Comparison of ENCODE assay signal across 24 cellular contexts in the genomic region with DNA sequence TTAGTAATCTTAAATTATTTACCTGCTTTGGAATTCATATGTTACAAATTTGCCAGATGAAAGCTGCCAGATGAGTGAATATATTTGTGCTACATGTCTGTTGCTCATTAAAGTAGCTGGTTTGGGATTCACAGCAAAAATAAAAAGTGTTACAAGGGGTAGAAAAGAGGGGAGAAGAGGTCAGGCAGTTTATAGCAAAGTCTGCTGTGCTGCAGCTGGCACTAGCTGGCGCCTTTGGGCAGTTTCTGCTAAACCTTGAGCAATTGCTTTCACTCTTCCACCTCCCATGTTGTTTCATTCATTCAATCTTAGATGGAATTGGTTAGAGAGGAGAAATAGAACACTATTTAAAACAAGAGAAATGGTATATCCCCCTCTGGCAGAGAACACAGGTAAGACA.
A peak's percentile ranks its signal among the peaks of the same experiment; 100 is the strongest.
DNase-seq lines count a peak whose midpoint lies in the region; ATAC-seq and TF ChIP-seq lines count a peak whose summit lies in the region.
"Had no signal": no experiment of that assay in that cellular context is flagged by ENCODE, and none has a peak within 500 bp of the region (broad histone marks: within the 10 kb centered on the region; RNA-seq: fewer than 3 reads in every experiment).

No MANE protein-coding gene starts in this region.

- TF ChIP-seq POLR2A in suprapubic skin (IDR thresholded peaks at IDR 0.05): no peak

- WGBS in SK-N-SH (ENCODE audit: low lambda C conversion rate): 97% methylated on average over 1 of the region's 1 CpG
- WGBS in suprapubic skin: 81% methylated on average over 1 of the region's 1 CpG

- no peaks in the 10 kb centered on the region for H4K20me1 ChIP-seq in SK-N-SH (ENCODE audit: insufficient read depth)
- H4K20me1 ChIP-seq: BLaER1 had no signal

- no peak overlapping the region for H3K4me2 ChIP-seq in SK-N-SH
- H3K4me2 ChIP-seq: A549, BLaER1 had no signal

- DNase-seq in BE2C (no peak), SK-N-SH (peak; percentile 49), foreskin keratinocyte (no peak), suprapubic skin (ENCODE audit: low spot score in 2 of 2) (no peak), dermis blood vessel endothelial cell (no peak), posterior vena cava (ENCODE audit: low spot score) (no peak)
- DNase-seq: CD4-positive, alpha-beta T cell; COR-L47; DMS79; IMR-90; MM.1S; NCI-H1092 treated with DMSO at 0.1 percent for 48 hours; NCI-H1436 treated with DMSO at 0.1 percent for 48 hours; NCI-H2029; NCI-H2171; NCI-H345; NCI-H524; NCI-H82; SIG-M5; T-cell had no signal

- H3K9me3 ChIP-seq in BE2C: no peaks in the 10 kb centered on the region
- H3K9me3 ChIP-seq in SK-N-SH: no peaks in the 10 kb centered on the region
- no peaks in the 10 kb centered on the region for H3K9me3 ChIP-seq in suprapubic skin
- H3K9me3 ChIP-seq: A549, BLaER1 had no signal

- CTCF ChIA-PET in SK-N-SH (lab: Yijun Ruan, JAX): interaction anchor here (0.6 to 3.6 kb wide), 15 partner anchors 8 to 621 kb away, joined by 3 to 18 read pairs (median 3); no protein-coding TSS in a partner anchor

- H3F3A ChIP-seq in SK-N-SH (replicated peaks; ENCODE audit: insufficient read depth): no peaks in the 10 kb centered on the region

- no peaks in the 10 kb centered on the region for H3K79me2 ChIP-seq in SK-N-SH (ENCODE audit: insufficient read depth)

- no peak overlapping the region for H3K4me3 ChIP-seq in BE2C (ENCODE audit: low read depth, low read length)
- no peak overlapping the region for H3K4me3 ChIP-seq in SK-N-SH (ENCODE audit: low read depth in 2 of 2, low read length in 1 of 2)
- H3K4me3 ChIP-seq in suprapubic skin: no peak overlapping the region
- H3K4me3 ChIP-seq: A549, BLaER1 had no signal

- no peak for TF ChIP-seq EP300 in SK-N-SH (IDR thresholded peaks at IDR 0.05; ENCODE audit: borderline replicate concordance in 1 of 2, low read depth in 1 of 2, low read length in 1 of 2)
- TF ChIP-seq EP300 in suprapubic skin (IDR thresholded peaks at IDR 0.05): no peak

- POLR2A ChIA-PET in SK-N-SH (lab: Yijun Ruan, JAX): no interaction called here

- intact Hi-C loops in posterior vena cava (cut with DNase I): no loop called here

- ATAC-seq in foreskin keratinocyte: no peak
- ATAC-seq: A549, T-cell had no signal

- H3K27ac ChIP-seq in SK-N-SH (ENCODE audit: low read depth in 2 of 2, low read length in 1 of 2) (peak overlapping the region in 1 of 2 experiments; percentile 75; a peak in 2 of 4 replicates), foreskin keratinocyte (no peak overlapping the region), suprapubic skin (no peak overlapping the region)
- H3K27ac ChIP-seq: A549, BLaER1, RWPE1 had no signal

- H3K4me1 ChIP-seq in BE2C: no peaks in the 10 kb centered on the region
- peaks cover 0 to 25% of the 10 kb centered on the region in 2 experiments; a peak in 2 of 4 replicates for H3K4me1 ChIP-seq in SK-N-SH (ENCODE audit: control insufficient read depth in 1 of 2, insufficient read depth in 2 of 2, low read depth in 1 of 2, low read length in 1 of 2)
- no peaks in the 10 kb centered on the region for H3K4me1 ChIP-seq in foreskin keratinocyte
- no peaks in the 10 kb centered on the region for H3K4me1 ChIP-seq in suprapubic skin
- H3K4me1 ChIP-seq: BLaER1 had no signal

- H3K36me3 ChIP-seq in BE2C: no peaks in the 10 kb centered on the region
- peaks cover 0 to 9% of the 10 kb centered on the region in 2 experiments for H3K36me3 ChIP-seq in SK-N-SH (replicated peaks in 1 of 2; ENCODE audit: control insufficient read depth in 1 of 2, insufficient read depth in 2 of 2, low read length in 1 of 2)
- no peaks in the 10 kb centered on the region for H3K36me3 ChIP-seq in suprapubic skin
- H3K36me3 ChIP-seq: BLaER1 had no signal

- H3K9ac ChIP-seq in SK-N-SH: no peak overlapping the region
- H3K9ac ChIP-seq: BLaER1 had no signal

- TF ChIP-seq RAD21 in SK-N-SH (IDR thresholded peaks at IDR 0.05; ENCODE audit: low read length): peak; percentile 63

- no peaks in the 10 kb centered on the region for H3K9me2 ChIP-seq in SK-N-SH

- H3K27me3 ChIP-seq in BE2C (no peaks in the 10 kb centered on the region), SK-N-SH (ENCODE audit: insufficient read depth) (no peaks in the 10 kb centered on the region), foreskin keratinocyte (no peaks in the 10 kb centered on the region), suprapubic skin (no peaks in the 10 kb centered on the region)
- H3K27me3 ChIP-seq: BLaER1 had no signal

- TF ChIP-seq CTCF in BE2C (IDR thresholded peaks at IDR 0.05; ENCODE audit: low read depth, low read length): 0 out of 2 replicates have a peak, but pooled peaks have one; percentile 9
- peak; percentile 40 for TF ChIP-seq CTCF in LNCAP (IDR thresholded peaks at IDR 0.05)
- no peak for TF ChIP-seq CTCF in SK-N-SH (IDR thresholded peaks at IDR 0.05)
- TF ChIP-seq CTCF in foreskin keratinocyte (conservative IDR thresholded peaks at IDR 0.05): peak; percentile 12
- no peak for TF ChIP-seq CTCF in suprapubic skin (IDR thresholded peaks at IDR 0.05)

- no peak overlapping the region for H2AFZ ChIP-seq in SK-N-SH (ENCODE audit: low read depth)

TF ChIP-seq in SK-N-SH, 30 proteins besides CTCF, POLR2A, EP300 and RAD21:
- TF ChIP-seq FOXM1 (IDR thresholded peaks at IDR 0.05; ENCODE audit: low read depth) (no peak), ELF1 (IDR thresholded peaks at IDR 0.05) (no peak), CHD2 (IDR thresholded peaks at IDR 0.05; ENCODE audit: low read length, partially characterized antibody) (peak; percentile 16), MXI1 (IDR thresholded peaks at IDR 0.05; ENCODE audit: low read depth, low read length) (0 out of 2 replicates have a peak, but pooled peaks have one; percentile 17), RCOR1 (IDR thresholded peaks at IDR 0.05; ENCODE audit: low read length) (peak; percentile 34; the same call in 1 of the 2 replicates), POLR2AphosphoS5 (IDR thresholded peaks at IDR 0.05; ENCODE audit: low read depth, low read length) (no peak), SMC3 (IDR thresholded peaks at IDR 0.05; ENCODE audit: low read depth, low read length) (peak; percentile 46; the same call in 1 of the 2 replicates), GABPA (IDR thresholded peaks at IDR 0.05; ENCODE audit: low read depth) (no peak)
- TF ChIP-seq, protein P1, sequence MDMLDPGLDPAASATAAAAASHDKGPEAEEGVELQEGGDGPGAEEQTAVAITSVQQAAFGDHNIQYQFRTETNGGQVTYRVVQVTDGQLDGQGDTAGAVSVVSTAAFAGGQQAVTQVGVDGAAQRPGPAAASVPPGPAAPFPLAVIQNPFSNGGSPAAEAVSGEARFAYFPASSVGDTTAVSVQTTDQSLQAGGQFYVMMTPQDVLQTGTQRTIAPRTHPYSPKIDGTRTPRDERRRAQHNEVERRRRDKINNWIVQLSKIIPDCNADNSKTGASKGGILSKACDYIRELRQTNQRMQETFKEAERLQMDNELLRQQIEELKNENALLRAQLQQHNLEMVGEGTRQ (IDR thresholded peaks at IDR 0.05; ENCODE audit: borderline replicate concordance, low read depth, low read length): no peak

Comparison
In these comparisons a context has a peak if more than half of its experiments do, and no peak if none do; other contexts are left out.
1. CTCF ChIP-seq: peak in BE2C (single experiment), LNCAP (single experiment) and foreskin keratinocyte (single experiment); none in SK-N-SH (single experiment) and suprapubic skin (0 of 2).